ENCODE assay signal across 7 cellular contexts in genomic region chr16:87773836-87774235, GRCh38.
A peak's percentile ranks its signal among the peaks of the same experiment; 100 is the strongest.
DNase-seq lines count a peak whose midpoint lies in the region; TF ChIP-seq lines count a peak whose summit lies in the region.
"Not testable (repeated sequence)": the region's sequence is repeated elsewhere in the genome, so short reads cannot be mapped to it uniquely, and the experiment has no call there.

No MANE protein-coding gene starts in this region.

- peak overlapping the region; percentile 47; the same call in 1 of the 2 replicates for H3K27ac ChIP-seq in BLaER1
- peak overlapping the region; percentile 92 for H3K27ac ChIP-seq in DOHH2 (ENCODE audit: low read depth, low read length)
- H3K27ac ChIP-seq in KMS-11 = peak overlapping the region; percentile 83
- peak overlapping the region; percentile 91 for H3K27ac ChIP-seq in OCI-LY1 (ENCODE audit: low read depth, low read length, poor library complexity, severe bottlenecking)
- peak overlapping the region; percentile 91 for H3K27ac ChIP-seq in SU-DHL-6 (ENCODE audit: low read depth, low read length)
- H3K27ac ChIP-seq in duodenal mucosa (ENCODE audit: low read depth, low read length) = peak overlapping the region; percentile 20

- H3K79me2 ChIP-seq in DOHH2 (ENCODE audit: control insufficient read depth, low read length); KMS-11 (ENCODE audit: insufficient read depth, low read depth); OCI-LY1 (ENCODE audit: insufficient read depth, low read length); SU-DHL-6 (ENCODE audit: insufficient read depth, low read length): not testable (repeated sequence)

- not testable (repeated sequence) for H3K27me3 ChIP-seq in BLaER1; DOHH2 (ENCODE audit: control insufficient read depth, low read length); KMS-11 (ENCODE audit: insufficient read depth, low read depth); OCI-LY1 (ENCODE audit: insufficient read depth, low read length); SU-DHL-6 (ENCODE audit: low read length); duodenal mucosa (ENCODE audit: control insufficient read depth in 1 of 2, insufficient read depth in 2 of 2, low read length in 2 of 2)

- H3K4me2 ChIP-seq in BLaER1 = peak overlapping the region; percentile 53
- H3K4me2 ChIP-seq in DOHH2 (ENCODE audit: low read length) = peak overlapping the region; percentile 85
- peak overlapping the region; percentile 69; the same call in 1 of the 2 replicates for H3K4me2 ChIP-seq in KMS-11
- not testable (repeated sequence) for H3K4me2 ChIP-seq in OCI-LY1 (ENCODE audit: low read length)
- peak overlapping the region; percentile 49 for H3K4me2 ChIP-seq in SU-DHL-6 (ENCODE audit: low read depth, low read length, poor library complexity, severe bottlenecking)

- H3K4me1 ChIP-seq in BLaER1 (peaks cover 79% of the 10 kb centered on the region), DOHH2 (ENCODE audit: control insufficient read depth, low read length) (peaks cover 73% of the 10 kb centered on the region), KMS-11 (ENCODE audit: low read depth, poor library complexity, severe bottlenecking) (peaks cover 66% of the 10 kb centered on the region), OCI-LY1 (ENCODE audit: insufficient read depth, low read length, severe bottlenecking) (peaks cover 51% of the 10 kb centered on the region), duodenal mucosa (ENCODE audit: control insufficient read depth in 1 of 2, insufficient read depth in 2 of 2, low read length in 2 of 2) (peaks cover 4 to 14% of the 10 kb centered on the region in 2 donors)

- not testable (repeated sequence) for H3K9me3 ChIP-seq in BLaER1; DOHH2 (ENCODE audit: control insufficient read depth, insufficient read depth, low read length); OCI-LY1 (ENCODE audit: low read length); SU-DHL-6 (ENCODE audit: insufficient read depth, low read length); duodenal mucosa (ENCODE audit: control insufficient read depth in 1 of 2, low read length in 2 of 2)

- peak overlapping the region; percentile 14; the same call in 1 of the 2 replicates for H2AFZ ChIP-seq in KMS-11 (ENCODE audit: low read depth)
- H2AFZ ChIP-seq in OCI-LY1 (ENCODE audit: low read length); SU-DHL-6 (ENCODE audit: low read depth, low read length, severe bottlenecking): not testable (repeated sequence)

- H4K20me1 ChIP-seq in BLaER1; DOHH2 (ENCODE audit: control insufficient read depth, insufficient read depth, low read depth, low read length); KMS-11 (ENCODE audit: insufficient read depth); OCI-LY1 (ENCODE audit: insufficient read depth, low read length); SU-DHL-6 (ENCODE audit: low read depth, low read length): not testable (repeated sequence)

- H3F3A ChIP-seq in DOHH2 (ENCODE audit: control insufficient read depth, insufficient read depth); OCI-LY1 (ENCODE audit: insufficient read depth, low read length): not testable (repeated sequence)
- peaks cover 26% of the 10 kb centered on the region for H3F3A ChIP-seq in SU-DHL-6 (ENCODE audit: insufficient read depth)

- H3K36me3 ChIP-seq in BLaER1; DOHH2 (ENCODE audit: control insufficient read depth, low read length); KMS-11 (ENCODE audit: insufficient read depth); OCI-LY1 (ENCODE audit: insufficient read depth, low read length); SU-DHL-6 (ENCODE audit: low read length); duodenal mucosa (ENCODE audit: control insufficient read depth in 1 of 2, insufficient read depth in 2 of 2, low read length in 2 of 2): not testable (repeated sequence)

- TF ChIP-seq CTCF in DOHH2 (IDR thresholded peaks at IDR 0.05; ENCODE audit: low read depth, low read length, poor library complexity, severe bottlenecking); KMS-11 (conservative IDR thresholded peaks at IDR 0.05; ENCODE audit: low read depth, low read length); OCI-LY1 (IDR thresholded peaks at IDR 0.05; ENCODE audit: low read length); SU-DHL-6 (IDR thresholded peaks at IDR 0.05; ENCODE audit: insufficient read depth, low read length, poor library complexity, severe bottlenecking): not testable (repeated sequence)

- peak; percentile 57 for DNase-seq in NCI-H82 (lab: John Stamatoyannopoulos, UW)

- H3K9ac ChIP-seq in BLaER1; OCI-LY1 (ENCODE audit: low read length); SU-DHL-6 (ENCODE audit: low read length); duodenal mucosa (ENCODE audit: low read depth in 1 of 2, low read length in 2 of 2): not testable (repeated sequence)
- H3K9ac ChIP-seq in KMS-11 = peak overlapping the region; percentile 15; the same call in 1 of the 2 replicates

- not testable (repeated sequence) for H3K9me2 ChIP-seq in DOHH2 (replicated peaks; ENCODE audit: control insufficient read depth, low read length); OCI-LY1 (ENCODE audit: low read depth, low read length); SU-DHL-6 (replicated peaks; ENCODE audit: insufficient read depth, low read length)

- not testable (repeated sequence) for H3K4me3 ChIP-seq in BLaER1; KMS-11 (IDR thresholded peaks at IDR 0.05; ENCODE audit: insufficient read depth, low read depth, low read length); OCI-LY1 (ENCODE audit: low read depth, low read length, poor library complexity, severe bottlenecking); SU-DHL-6 (ENCODE audit: insufficient read depth, low read length, poor library complexity, severe bottlenecking); duodenal mucosa (ENCODE audit: low read depth in 1 of 2, low read length in 2 of 2)
- peak overlapping the region; percentile 64 for H3K4me3 ChIP-seq in DOHH2 (ENCODE audit: low read length)

Comparison
In these comparisons a context has a peak if more than half of its experiments do, and no peak if none do; other contexts are left out.
1. H3K27ac ChIP-seq: peak in every context shown above with its lines; median percentile 92 in DOHH2; 91 in OCI-LY1; 91 in SU-DHL-6; 83 in KMS-11; 47 in BLaER1; 20 in duodenal mucosa.